Comparison of ENCODE assay signal across 19 cellular contexts in the genomic region with DNA sequence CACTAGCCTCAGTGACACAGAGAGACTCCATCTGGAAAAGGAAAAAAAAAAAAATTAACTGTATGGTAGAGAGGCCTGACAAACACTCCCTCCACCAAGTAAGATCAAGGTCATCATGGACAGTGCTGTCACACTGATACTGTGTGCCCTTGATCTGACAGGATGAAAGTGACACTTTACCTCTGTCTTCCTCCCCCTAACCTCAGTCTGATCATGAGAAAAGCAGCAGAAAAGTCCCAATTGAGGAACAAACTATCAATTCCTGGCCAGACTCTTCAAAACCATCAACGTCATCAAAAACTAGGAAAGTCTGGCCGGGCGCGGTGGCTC. TPM values are rescaled to one million over a fixed set of nuclear protein-coding genes. Genes with fewer than 3 reads are reported as not detected.
"Had no signal": no experiment of that assay in that cellular context is flagged by ENCODE, and none has a peak within 500 bp of the region (broad histone marks: within the 10 kb centered on the region; RNA-seq: fewer than 3 reads in every experiment).

No MANE protein-coding gene starts in this region.

- H3K36me3 ChIP-seq: breast epithelium, prostate gland, sigmoid colon, upper lobe of left lung had no signal

- H3K27me3 ChIP-seq: breast epithelium, dorsolateral prefrontal cortex, sigmoid colon, upper lobe of left lung had no signal

- H3K9me3 ChIP-seq: breast epithelium, prostate gland, sigmoid colon, upper lobe of left lung had no signal

- DNase-seq: activated CD4-positive, alpha-beta memory T cell treated with anti-CD3 and anti-CD28 coated beads for 36 hours; activated naive CD4-positive, alpha-beta T cell; activated T-cell treated with anti-CD3 and anti-CD28 coated beads, Interleukin-2, amount 50 U/mL, for 72 hours; aorta; dorsolateral prefrontal cortex; glutamatergic neuron; left colon; natural killer cell; occipital lobe; sigmoid colon; stimulated activated CD4-positive, alpha-beta T cell treated with anti-CD3 and anti-CD28 coated beads, Interleukin-12 subunit alpha, Interleukin-12 subunit beta, amount 100 ng/mL, for 4 hours; stimulated activated CD4-positive, alpha-beta T cell treated with anti-CD3 and anti-CD28 coated beads, Interleukin-2, amount 100 ng/mL, for 48 hours; stimulated activated naive CD4-positive, alpha-beta T cell treated with Interleukin-2 at 50 U/mL for 16 hours; T1000 had no signal

- ATAC-seq: activated T-cell treated with anti-CD3 and anti-CD28 coated beads, Interleukin-2, amount 50 U/mL, for 72 hours; esophagus mucosa; left colon; natural killer cell had no signal

- H3K4me3 ChIP-seq: breast epithelium, dorsolateral prefrontal cortex, prostate gland, sigmoid colon, upper lobe of left lung had no signal

- H3K4me1 ChIP-seq: breast epithelium, prostate gland had no signal

- H3K27ac ChIP-seq: dorsolateral prefrontal cortex, sigmoid colon, upper lobe of left lung had no signal

RNA-seq across cellular contexts. Expression of a gene that starts 26.7 kb away (rescaled TPM):
- total RNA-seq: activated CD4-positive, alpha-beta memory T cell treated with anti-CD3 and anti-CD28 coated beads for 36 hours; activated T-cell treated with anti-CD3 and anti-CD28 coated beads, Interleukin-2, amount 50 U/mL, for 72 hours; breast epithelium; chondrocyte; esophagus mucosa; left colon; natural killer cell; upper lobe of left lung had no signal
